27 cellular contexts compared by ENCODE assay signal in genomic region chr12:4584896-4585295, GRCh38.
"Had no signal": no experiment of that assay in that cellular context is flagged by ENCODE, and none has a peak within 500 bp of the region (broad histone marks: within the 10 kb centered on the region; RNA-seq: fewer than 3 reads in every experiment).

No MANE protein-coding gene starts in this region.

- H3K4me1 Mint-ChIP-seq: mesothelial cell of epicardium had no signal

- H2AFZ ChIP-seq: hepatocyte, parathyroid adenoma had no signal

- H3K79me2 ChIP-seq: hepatocyte, parathyroid adenoma had no signal

- H3K4me2 ChIP-seq: hepatocyte had no signal

- H3K36me3 ChIP-seq: gastrocnemius medialis, heart left ventricle, sigmoid colon, tibial artery had no signal

- FAIRE-seq: endometrium, kidney had no signal

- H3K27ac ChIP-seq: coronary artery, gastrocnemius medialis, heart left ventricle, hepatocyte, parathyroid adenoma, sigmoid colon, testis, tibial artery had no signal

- H3K9me3 ChIP-seq: gastrocnemius medialis, heart left ventricle, mucosa of descending colon, sigmoid colon, testis, tibial artery had no signal

- H3K27ac Mint-ChIP-seq: memory B cell; mesothelial cell of epicardium; naive B cell; natural killer cell treated with Interleukin-12 subunit alpha and Interleukin-12 subunit beta and Interleukin-15 and Interleukin-18, amount 100 ng/mL, for 72 hours; progenitor cell of endocrine pancreas; stimulated activated memory B cell treated with anti-CD40 and anti-IgM and Interleukin-4, amounts not matched to agents 10 μg/mL and 1 μg/mL and 100 μg/mL, for 72 hours; type B pancreatic cell had no signal

- H3K27me3 Mint-ChIP-seq: memory B cell; naive B cell; stimulated activated memory B cell treated with anti-CD40 and anti-IgM and Interleukin-4, amounts not matched to agents 10 μg/mL and 1 μg/mL and 100 μg/mL, for 72 hours had no signal

- H3K9ac ChIP-seq: parathyroid adenoma had no signal

- DNase-seq: dermis blood vessel endothelial cell; effector memory CD4-positive, alpha-beta T cell; foreskin fibroblast; gastrocnemius medialis; heart left ventricle; kidney; mucosa of descending colon; naive B cell; sigmoid colon; stimulated activated CD4-positive, alpha-beta T cell treated with anti-CD3 and anti-CD28 coated beads, Interleukin-2, amount 100 ng/mL, for 24 hours; stimulated activated CD4-positive, alpha-beta T cell treated with anti-CD3 and anti-CD28 coated beads, Interleukin-4, amount 100 ng/mL, for 24 hours; stimulated activated naive CD8-positive, alpha-beta T cell treated with anti-CD3 and anti-CD28 coated beads, Interleukin-15, Interleukin-2, amounts not matched to agents 100 U/mL and 50 U/mL, for 24 hours; substantia nigra; testis; tibial artery had no signal

- H3K4me3 ChIP-seq: coronary artery, gastrocnemius medialis, heart left ventricle, hepatocyte, lung, mucosa of descending colon, sigmoid colon, testis, tibial artery had no signal

- H3K36me3 Mint-ChIP-seq: mesothelial cell of epicardium; natural killer cell treated with Interleukin-12 subunit alpha and Interleukin-12 subunit beta and Interleukin-15 and Interleukin-18, amount 100 ng/mL, for 72 hours; type B pancreatic cell had no signal

- H3K27me3 ChIP-seq: sigmoid colon, testis had no signal

- H3K4me3 Mint-ChIP-seq: memory B cell; mesothelial cell of epicardium; naive B cell; natural killer cell treated with Interleukin-12 subunit alpha and Interleukin-12 subunit beta and Interleukin-15 and Interleukin-18, amount 100 ng/mL, for 72 hours; neural crest cell; stimulated activated memory B cell treated with anti-CD40 and anti-IgM and Interleukin-4, amounts not matched to agents 10 μg/mL and 1 μg/mL and 100 μg/mL, for 72 hours; type B pancreatic cell had no signal

- H3K9me3 Mint-ChIP-seq: natural killer cell treated with Interleukin-12 subunit alpha and Interleukin-12 subunit beta and Interleukin-15 and Interleukin-18, amount 100 ng/mL, for 72 hours; stimulated activated memory B cell treated with anti-CD40 and anti-IgM and Interleukin-4, amounts not matched to agents 10 μg/mL and 1 μg/mL and 100 μg/mL, for 72 hours; type B pancreatic cell had no signal

- H3K4me1 ChIP-seq: gastrocnemius medialis, parathyroid adenoma, sigmoid colon, testis, tibial artery had no signal
